ENCODE assay signal across 2 cellular contexts in genomic region chr7:711093-711966, GRCh38.
TF ChIP-seq lines count a peak whose summit lies in the region.

No MANE protein-coding gene starts in this region.

TF ChIP-seq in liver, 16 proteins besides CTCF, POLR2A, EP300 and RAD21:
- TF ChIP-seq NR2F2 (IDR thresholded peaks at IDR 0.05) (peak; percentile 33), JUND (IDR thresholded peaks at IDR 0.05) (no peak)
TF ChIP-seq in liver: peak in this region for 1.

TF ChIP-seq in HepG2, 621 proteins besides CTCF, POLR2A, EP300 and RAD21:
- TF ChIP-seq DR1 (CRISPR knock-in tag; IDR thresholded peaks at IDR 0.05) (no peak), TMF1 (CRISPR knock-in tag; IDR thresholded peaks at IDR 0.05; ENCODE audit: low read depth) (no peak), HDAC6 (IDR thresholded peaks at IDR 0.05; ENCODE audit: low read depth, low read length) (no peak), STAT5B (CRISPR knock-in tag; IDR thresholded peaks at IDR 0.05) (no peak), REPIN1 (CRISPR knock-in tag; IDR thresholded peaks at IDR 0.05; ENCODE audit: borderline replicate concordance, low read depth) (no peak), SATB2 (CRISPR knock-in tag; IDR thresholded peaks at IDR 0.05) (no peak), SIX1 (CRISPR knock-in tag; IDR thresholded peaks at IDR 0.05; ENCODE audit: borderline replicate concordance) (no peak), ZNF788 (CRISPR knock-in tag; IDR thresholded peaks at IDR 0.05; ENCODE audit: borderline replicate concordance) (no peak), NR2C2 (CRISPR knock-in tag; IDR thresholded peaks at IDR 0.05; ENCODE audit: borderline replicate concordance) (no peak)
